8 cellular contexts compared by ENCODE assay signal in genomic region chr12:56078931-56079728, GRCh38. TPM values are rescaled to one million over a fixed set of nuclear protein-coding genes. Genes with fewer than 3 reads are reported as not detected.
DNase-seq lines count a peak whose midpoint lies in the region; ATAC-seq and TF ChIP-seq lines count a peak whose summit lies in the region.

No MANE protein-coding gene starts in this region.

- DNase-seq in NOMO-1 treated with DMSO at 0.1 percent for 48 hours (lab: John Stamatoyannopoulos, UW; ENCODE audit: unreplicated experiment) (peak; percentile 57), activated T-cell treated with anti-CD3 and anti-CD28 coated beads for 4 hours (peak; percentile 24), epidermal melanocyte (ENCODE audit: insufficient read length, low spot score) (peak; percentile 62), cerebellar nuclear complex (lab: John Stamatoyannopoulos, UW) (no peak)
- peak; percentile 36 to 46 for DNase-seq in stimulated activated CD8-positive, alpha-beta memory T cell treated with anti-CD3 and anti-CD28 coated beads, Interleukin-2, amount 100 ng/mL, for 48 hours (ENCODE audit: low read depth in 2 of 2)

- H3K9me3 ChIP-seq in mesodermal cell (ENCODE audit: control insufficient read depth, low read length), result no peaks in the 10 kb centered on the region

- peak overlapping the region; percentile 58 for H3K4me3 ChIP-seq in mesodermal cell (ENCODE audit: extremely low read depth, insufficient read depth, low read length, poor library complexity, severe bottlenecking)

- no peaks in the 10 kb centered on the region for H3K36me3 ChIP-seq in mesodermal cell (ENCODE audit: control insufficient read depth, insufficient read depth, low read length)

- 2 to 3% methylated on average over 24 to 30 of the region's 50 CpGs for WGBS in mesodermal cell (ENCODE audit: insufficient coverage in 2 of 2), 2 experiments

- peaks cover 17% of the 10 kb centered on the region for H3K4me1 ChIP-seq in mesodermal cell (ENCODE audit: control insufficient read depth, insufficient read depth, low read length, poor library complexity, severe bottlenecking)

- peak; percentile 63 for TF ChIP-seq CTCF in GM12873 (IDR thresholded peaks at IDR 0.05; ENCODE audit: insufficient read depth, low read depth, low read length, missing control alignments)

- ATAC-seq in HG03280 (IDR thresholded peaks at IDR 0.05; ENCODE audit: unreplicated experiment), result peak; percentile 65

- H3K27ac ChIP-seq in mesodermal cell (ENCODE audit: low read depth, low read length, severe bottlenecking), result peak overlapping the region; percentile 53

RNA-seq across cellular contexts. Expression of gene ERBB3, which starts 0.8 kb away (rescaled TPM):
- polyA plus RNA-seq in mesodermal cell (2013, experiment 1 of 2), result 22.3 TPM
- polyA plus RNA-seq in mesodermal cell (2013, experiment 2 of 2), result 17.1 TPM

RNA-seq across cellular contexts. Expression of gene PA2G4, which starts 25.2 kb away (rescaled TPM):
- polyA plus RNA-seq in mesodermal cell (2013, experiment 1 of 2), result 162 TPM
- polyA plus RNA-seq in mesodermal cell (2013, experiment 2 of 2), result 143 TPM

RNA-seq across cellular contexts. Expression of gene RPL41, which starts 37.3 kb away (rescaled TPM):
- 4,048 TPM for polyA plus RNA-seq in mesodermal cell (2013, experiment 1 of 2)
- polyA plus RNA-seq in mesodermal cell (2013, experiment 2 of 2), result 3,832 TPM

RNA-seq across cellular contexts. Expression of gene RPS26, which starts 37.4 kb away (rescaled TPM):
- polyA plus RNA-seq in mesodermal cell (2013, experiment 1 of 2), result 2,353 TPM
- 2,122 TPM for polyA plus RNA-seq in mesodermal cell (2013, experiment 2 of 2)

RNA-seq across cellular contexts. Expression of gene ZC3H10, which starts 38.9 kb away (rescaled TPM):
- 3.9 TPM for polyA plus RNA-seq in mesodermal cell (2013, experiment 1 of 2)
- 2.8 TPM for polyA plus RNA-seq in mesodermal cell (2013, experiment 2 of 2)

Comparison
In these comparisons a context has a peak if more than half of its experiments do, and no peak if none do; other contexts are left out.
1. DNase-seq: peak in NOMO-1 treated with DMSO at 0.1 percent for 48 hours (single experiment), activated T-cell treated with anti-CD3 and anti-CD28 coated beads for 4 hours (single experiment), epidermal melanocyte (single experiment) and stimulated activated CD8-positive, alpha-beta memory T cell treated with anti-CD3 and anti-CD28 coated beads, Interleukin-2, amount 100 ng/mL, for 48 hours (2 of 2); none in cerebellar nuclear complex (0 of 2).